28 cellular contexts compared by ENCODE assay signal in genomic region chr3:52034212-52034611, GRCh38.
"Had no signal": no experiment of that assay in that cellular context is flagged by ENCODE, and none has a peak within 500 bp of the region (broad histone marks: within the 10 kb centered on the region; RNA-seq: fewer than 3 reads in every experiment).

No MANE protein-coding gene starts in this region.

- H3K27ac Mint-ChIP-seq: dendritic cell treated with granulocyte-macrophage colony-stimulating factor and Interleukin-4, amounts not matched to agents 40 ng/mL and 50 ng/mL, for 4 days; immature natural killer cell; progenitor cell of endocrine pancreas; type B pancreatic cell had no signal

- H3K36me3 Mint-ChIP-seq: immature natural killer cell; naive thymus-derived CD8-positive, alpha-beta T cell; type B pancreatic cell had no signal

- H3K4me3 Mint-ChIP-seq: dendritic cell treated with granulocyte-macrophage colony-stimulating factor and Interleukin-4, amounts not matched to agents 40 ng/mL and 50 ng/mL, for 4 days; immature natural killer cell; naive thymus-derived CD8-positive, alpha-beta T cell; type B pancreatic cell had no signal

- H3K9me3 Mint-ChIP-seq: dendritic cell treated with granulocyte-macrophage colony-stimulating factor and Interleukin-4, amounts not matched to agents 40 ng/mL and 50 ng/mL, for 4 days; immature natural killer cell; naive thymus-derived CD8-positive, alpha-beta T cell; type B pancreatic cell had no signal

- H3K9me3 ChIP-seq: colonic mucosa, esophagus squamous epithelium, heart right ventricle, lower lobe of right lung, right lobe of liver, stomach, testis, tibial artery had no signal

- H3K4me1 Mint-ChIP-seq: immature natural killer cell had no signal

- H3K27ac ChIP-seq: colonic mucosa, esophagus squamous epithelium, heart right ventricle, lower lobe of right lung, parathyroid adenoma, right lobe of liver, stomach, testis, tibial artery had no signal

- DNase-seq: colonic mucosa; effector memory CD4-positive, alpha-beta T cell; erythroblast; esophagus squamous epithelium; foreskin melanocyte; glutamatergic neuron; hypothalamus; immature natural killer cell; islet precursor cell; kidney glomerular epithelial cell; left ventricle myocardium superior; lower lobe of right lung; naive thymus-derived CD8-positive, alpha-beta T cell; right lobe of liver; stimulated activated CD4-positive, alpha-beta T cell treated with anti-CD3 and anti-CD28 coated beads, Interleukin-12 subunit alpha, Interleukin-12 subunit beta, amount 100 ng/mL, for 4 hours; stimulated activated CD4-positive, alpha-beta T cell treated with anti-CD3 and anti-CD28 coated beads, Interleukin-1b, Interleukin-23, amount 100 ng/mL, for 48 hours; stimulated activated CD4-positive, alpha-beta T cell treated with anti-CD3 and anti-CD28 coated beads, Interleukin-4, amount 100 ng/mL, for 1 hour; stimulated activated CD8-positive, alpha-beta memory T cell treated with anti-CD3 and anti-CD28 coated beads, Interleukin-4, amount 100 ng/mL, for 48 hours; stimulated activated naive CD4-positive, alpha-beta T cell treated with Interleukin-2 at 50 U/mL for 16 hours; stomach; testis; tibial artery had no signal

- H3K36me3 ChIP-seq: colonic mucosa, esophagus squamous epithelium, heart right ventricle, lower lobe of right lung, right lobe of liver, stomach, tibial artery had no signal

- H3K27me3 Mint-ChIP-seq: naive thymus-derived CD8-positive, alpha-beta T cell; type B pancreatic cell had no signal

- H3K4me3 ChIP-seq: colonic mucosa, esophagus squamous epithelium, heart right ventricle, lower lobe of right lung, right lobe of liver, smooth muscle cell, stomach, testis, tibial artery had no signal

- H3K4me1 ChIP-seq: colonic mucosa, parathyroid adenoma, testis, tibial artery had no signal

- ATAC-seq: heart right ventricle; left ventricle myocardium superior; lower lobe of right lung; naive thymus-derived CD8-positive, alpha-beta T cell had no signal

- H3K27me3 ChIP-seq: colonic mucosa, esophagus squamous epithelium, heart right ventricle, right lobe of liver, stomach, testis, tibial artery had no signal
